In genomic region chr14:96117101-96117897, GRCh38 we compare ENCODE assay signal across 13 cellular contexts.
DNase-seq lines count a peak whose midpoint lies in the region; ATAC-seq, FAIRE-seq and TF ChIP-seq lines count a peak whose summit lies in the region.
"Had no signal": no experiment of that assay in that cellular context is flagged by ENCODE, and none has a peak within 500 bp of the region (broad histone marks: within the 10 kb centered on the region; RNA-seq: fewer than 3 reads in every experiment).

No MANE protein-coding gene starts in this region.

- H2AFZ ChIP-seq in HepG2 (ENCODE audit: low read length), result no peak overlapping the region

- CTCF ChIA-PET in HepG2 (lab: Yijun Ruan, JAX; ENCODE audit: low intra/inter-chr PET ratio, low total read pairs), result no interaction called here

- no peak for TF ChIP-seq CTCF in HepG2 (CRISPR knock-in tag; IDR thresholded peaks at IDR 0.05)
- no peak for TF ChIP-seq CTCF in right lobe of liver (IDR thresholded peaks at IDR 0.05)
- peak; percentile 45 for TF ChIP-seq CTCF in choroid plexus epithelial cell (conservative IDR thresholded peaks at IDR 0.05; ENCODE audit: low read depth, low read length)
- TF ChIP-seq CTCF in upper lobe of right lung (IDR thresholded peaks at IDR 0.05), result no peak
- TF ChIP-seq CTCF in GM20000 (IDR thresholded peaks at IDR 0.05; ENCODE audit: extremely low read depth, missing control alignments), result no peak

- TF ChIP-seq RAD21 in HepG2 (CRISPR knock-in tag; IDR thresholded peaks at IDR 0.05), result no peak

- H3K79me2 ChIP-seq in HepG2 (ENCODE audit: insufficient read depth, low read length), result no peaks in the 10 kb centered on the region

- no TSS peak for BruUV-seq in HepG2 (replicated peaks; lab: Mats Ljungman, UMichigan)

- no peak for FAIRE-seq in HepG2 (lab: Jason Lieb, UNC)

- no peaks in the 10 kb centered on the region for H4K20me1 ChIP-seq in HepG2 (ENCODE audit: insufficient read depth, low read length)

- no peak for DNase-seq in HepG2 (ENCODE audit: low spot score)
- no peak for DNase-seq in right lobe of liver
- peak; percentile 19 for DNase-seq in NCI-H2227 treated with DMSO at 0.1 percent for 48 hours (lab: John Stamatoyannopoulos, UW)
- DNase-seq in choroid plexus epithelial cell (ENCODE audit: low read depth), result peak; percentile 63
- no peak for DNase-seq in upper lobe of right lung
- no peak for DNase-seq in GM20000 (ENCODE audit: low spot score)
- no peak for DNase-seq in NCI-H1048 (lab: John Stamatoyannopoulos, UW)
- DNase-seq: activated CD4-positive, alpha-beta memory T cell treated with anti-CD3 and anti-CD28 coated beads for 36 hours; CD8-positive, alpha-beta memory T cell; testis had no signal

- no peak for TF ChIP-seq POLR2A in HepG2 (IDR thresholded peaks at IDR 0.05; ENCODE audit: insufficient read depth in 1 of 2, low read depth in 2 of 2, low read length in 2 of 2)
- no peak for TF ChIP-seq POLR2A in right lobe of liver (IDR thresholded peaks at IDR 0.05)

- TF ChIP-seq EP300 in HepG2 (IDR thresholded peaks at IDR 0.05; ENCODE audit: low read depth in 2 of 2, low read length in 2 of 2), result no peak
- no peak for TF ChIP-seq EP300 in HepG2 (CRISPR knock-in tag; IDR thresholded peaks at IDR 0.05; ENCODE audit: borderline replicate concordance)

- in situ Hi-C loops in HepG2 (cut with HindIII; ENCODE audit: extremely low pct_ligation_motif_present, low pct_unique_long_range_greater_than_20kb), result no loop called here

- H3K9me3 ChIP-seq in HepG2 (ENCODE audit: low read length), result peaks cover 26% of the 10 kb centered on the region
- H3K9me3 ChIP-seq in right lobe of liver, result no peaks in the 10 kb centered on the region
- no peaks in the 10 kb centered on the region for H3K9me3 ChIP-seq in upper lobe of right lung
- H3K9me3 ChIP-seq: testis had no signal

- 54% methylated on average over 7 of the region's 7 CpGs for WGBS in HepG2 (ENCODE audit: low lambda C conversion rate)
- 63% methylated on average over 4 of the region's 7 CpGs for WGBS in right lobe of liver (ENCODE audit: insufficient coverage, low coverage, low lambda C conversion rate, missing lambda C conversion rate)

- POLR2A ChIA-PET in HepG2 (lab: Yijun Ruan, JAX), result no interaction called here

- H3K4me2 ChIP-seq in HepG2 (ENCODE audit: low read depth, low read length), result no peak overlapping the region

- intact Hi-C loops in HepG2 (cut with micrococcal nuclease; ENCODE audit: unreplicated experiment) (no loop called here), right lobe of liver (cut with DNase I) (no loop called here), upper lobe of right lung (cut with DNase I) (no loop called here)

- H3K4me3 ChIP-seq in HepG2 (replicated peaks in 1 of 3; ENCODE audit: insufficient read depth in 1 of 3, low read depth in 2 of 3, low read length in 3 of 3), result no peak overlapping the region
- H3K4me3 ChIP-seq in right lobe of liver, result no peak overlapping the region
- no peak overlapping the region for H3K4me3 ChIP-seq in choroid plexus epithelial cell (ENCODE audit: low read depth, low read length)
- no peak overlapping the region for H3K4me3 ChIP-seq in upper lobe of right lung
- H3K4me3 ChIP-seq: coronary artery, testis had no signal

- ATAC-seq in HepG2 (no peak), right lobe of liver (no peak), upper lobe of right lung (peak; percentile 46), HG03097 (IDR thresholded peaks at IDR 0.05; ENCODE audit: low FRiP score, unreplicated experiment) (no peak)
- ATAC-seq: natural killer cell treated with Interleukin-12 subunit alpha and Interleukin-12 subunit beta and Interleukin-15 and Interleukin-18, amount 100 ng/mL, for 72 hours had no signal

- H3K4me1 ChIP-seq in HepG2 (ENCODE audit: insufficient read depth, low read length) (no peaks in the 10 kb centered on the region), right lobe of liver (no peaks in the 10 kb centered on the region), upper lobe of right lung (peaks cover 5% of the 10 kb centered on the region)

- H3K9ac ChIP-seq in HepG2 (ENCODE audit: insufficient read depth, low read depth, low read length), result no peak overlapping the region

- H3K27me3 ChIP-seq in HepG2 (ENCODE audit: control insufficient read depth in 1 of 2, insufficient read depth in 2 of 2, low read length in 2 of 2) (no peaks in the 10 kb centered on the region; a peak in 1 of 5 replicates), right lobe of liver (no peaks in the 10 kb centered on the region), upper lobe of right lung (no peaks in the 10 kb centered on the region)
- H3K27me3 ChIP-seq: testis had no signal

- H3K36me3 ChIP-seq in HepG2 (replicated peaks in 1 of 2; ENCODE audit: control insufficient read depth in 1 of 2, insufficient read depth in 2 of 2, low read length in 2 of 2), result no peaks in the 10 kb centered on the region
- H3K36me3 ChIP-seq in right lobe of liver, result no peaks in the 10 kb centered on the region
- H3K36me3 ChIP-seq in upper lobe of right lung, result no peaks in the 10 kb centered on the region

- no peak overlapping the region for H3K27ac ChIP-seq in HepG2 (ENCODE audit: extremely low read length, insufficient read depth, low read length)
- no peak overlapping the region for H3K27ac ChIP-seq in right lobe of liver
- H3K27ac ChIP-seq in upper lobe of right lung, result no peak overlapping the region
- H3K27ac ChIP-seq: coronary artery, testis had no signal

TF ChIP-seq in HepG2, 621 proteins besides CTCF, POLR2A, EP300 and RAD21:
- TF ChIP-seq LCORL (IDR thresholded peaks at IDR 0.05) (0 out of 2 replicates have a peak, but pooled peaks have one; percentile 21), LCORL (CRISPR knock-in tag; IDR thresholded peaks at IDR 0.05) (no peak), UBTF (CRISPR knock-in tag; IDR thresholded peaks at IDR 0.05) (no peak)

Comparison
In these comparisons a context has a peak if more than half of its experiments do, and no peak if none do; other contexts are left out.
1. DNase-seq: peak in NCI-H2227 treated with DMSO at 0.1 percent for 48 hours (single experiment) and choroid plexus epithelial cell (single experiment); none in HepG2 (single experiment), right lobe of liver (0 of 3), upper lobe of right lung (single experiment), GM20000 (single experiment) and NCI-H1048 (single experiment).